Comparison of ENCODE assay signal across 8 cellular contexts in the genomic region with DNA sequence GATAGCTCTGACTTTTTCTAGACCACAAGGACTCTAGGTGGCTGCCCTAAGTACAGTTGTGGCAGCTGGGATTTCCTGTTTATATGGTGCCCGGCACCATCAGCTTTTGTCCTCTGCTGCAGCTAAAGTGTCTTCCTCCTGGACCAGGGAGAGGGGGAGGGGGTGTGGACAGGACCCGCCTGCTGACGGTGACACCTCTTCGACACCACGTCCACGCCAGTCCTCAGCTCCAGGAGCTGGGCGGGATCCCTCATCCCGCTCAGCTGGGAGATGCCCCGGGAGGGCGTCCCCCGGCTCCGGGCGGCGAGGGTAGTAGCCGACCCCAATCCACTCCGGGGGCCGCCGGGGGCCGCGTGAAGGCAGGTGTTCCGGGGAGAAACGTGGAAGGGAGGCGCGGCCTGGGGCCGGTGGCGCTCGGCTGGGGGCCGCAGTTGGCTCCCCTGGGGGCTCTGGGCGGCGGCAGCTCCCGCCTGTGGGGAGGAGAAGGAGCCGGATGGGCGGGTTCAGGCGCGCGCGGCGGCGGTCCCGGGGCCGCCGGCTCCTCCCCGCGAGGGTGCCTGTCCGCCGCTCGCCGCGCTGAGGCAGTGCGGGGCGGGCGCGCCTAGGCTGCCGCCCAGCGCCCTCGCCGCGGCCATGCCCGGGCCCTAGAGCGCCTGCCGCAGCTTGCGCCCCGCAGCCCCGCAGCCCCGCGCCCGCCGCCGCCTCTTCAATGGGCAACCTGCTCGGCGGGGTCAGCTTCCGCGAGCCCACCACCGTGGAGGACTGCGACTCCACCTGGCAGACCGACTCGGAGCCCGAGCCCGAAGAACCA. TPM values are rescaled to one million over a fixed set of nuclear protein-coding genes. Genes with fewer than 3 reads are reported as not detected.
A peak's percentile ranks its signal among the peaks of the same experiment; 100 is the strongest.
DNase-seq lines count a peak whose midpoint lies in the region; ATAC-seq and TF ChIP-seq lines count a peak whose summit lies in the region.

A gene (plus strand): TSS at position 584 of the 811 bp plus-strand sequence. CDS start 126 bp downstream, at position 710.

- intact Hi-C loops in left ventricle myocardium inferior (cut with micrococcal nuclease) = loop anchor here (5.0 kb wide), 1 partner anchor 36 kb away; no protein-coding TSS in a partner anchor
- intact Hi-C loops in prostate gland (cut with DNase I) = loop anchor here (2.0 to 5.0 kb wide), 2 partner anchors 59 to 130 kb away; no protein-coding TSS in a partner anchor

- H3K4me1 ChIP-seq in left ventricle myocardium inferior (peaks cover 60% of the 10 kb centered on the region), prostate gland (replicated peaks) (no peaks in the 10 kb centered on the region), urinary bladder (ENCODE audit: insufficient read depth) (no peaks in the 10 kb centered on the region)

- peaks cover 4% of the 10 kb centered on the region for H3K36me3 Mint-ChIP-seq in T-cell

- in situ Hi-C loops in GM13976 (cut with MboI; ENCODE audit: low sequenced_read_pairs, unreplicated experiment) = no loop called here

- H3K27me3 ChIP-seq in left ventricle myocardium inferior (ENCODE audit: low read depth) (no peaks in the 10 kb centered on the region), prostate gland (replicated peaks; ENCODE audit: insufficient read depth) (no peaks in the 10 kb centered on the region)

- peak within 1 kb of the TSS; percentile 77 to 82 (median 79) for H3K4me3 Mint-ChIP-seq in T-cell

- under 1% methylated on average over 54 of the region's 79 CpGs for WGBS in prostate gland
- WGBS in urinary bladder = under 1% methylated on average over 79 of the region's 79 CpGs

- peak; percentile 87 for ATAC-seq in HG02759 (IDR thresholded peaks at IDR 0.05; ENCODE audit: unreplicated experiment)
- ATAC-seq in T-cell (replicated peaks in 1 of 4) = peak; percentile 91 to 95 (median 93)

- POLR2A ChIA-PET in T-cell (lab: Charles Lee) = no interaction called here

- no peaks in the 10 kb centered on the region for H3K27me3 Mint-ChIP-seq in T-cell

- CTCF ChIA-PET in T-cell (lab: Charles Lee) = interaction anchor here (0.6 to 1.0 kb wide), 6 partner anchors 13 to 98 kb away, joined by 3 to 7 read pairs (median 3); no protein-coding TSS in a partner anchor

- H3K27ac ChIP-seq in left ventricle myocardium inferior (replicated peaks) (peak within 1 kb of the TSS; percentile 96), prostate gland (peak within 1 kb of the TSS; percentile 87 to 89), urinary bladder (ENCODE audit: low read depth) (peak within 1 kb of the TSS; percentile 84)

- peak; percentile 87 for DNase-seq in GM13976 (ENCODE audit: low spot score)
- DNase-seq in NCI-H1417 treated with DMSO at 0.1 percent for 48 hours (lab: John Stamatoyannopoulos, UW) = peak; percentile 60
- peak; percentile 42 to 74 (median 61) for DNase-seq in T-cell
- DNase-seq in amniotic epithelial cell (ENCODE audit: low read depth) = peak; percentile 55
- peak; percentile 84 for DNase-seq in left ventricle myocardium inferior
- peak; percentile 74 for DNase-seq in prostate gland (ENCODE audit: low spot score)

- H3K36me3 ChIP-seq in left ventricle myocardium inferior = no peaks in the 10 kb centered on the region
- H3K36me3 ChIP-seq in prostate gland = no peaks in the 10 kb centered on the region
- no peaks in the 10 kb centered on the region for H3K36me3 ChIP-seq in urinary bladder (ENCODE audit: insufficient read depth)

- peak; percentile 48 for TF ChIP-seq POLR2A in prostate gland (IDR thresholded peaks at IDR 0.05)

- H3K4me3 ChIP-seq in left ventricle myocardium inferior = peak within 1 kb of the TSS; percentile 83
- H3K4me3 ChIP-seq in prostate gland = peak within 1 kb of the TSS; percentile 69 to 76
- H3K4me3 ChIP-seq in urinary bladder (ENCODE audit: low read depth, low read length) = peak within 1 kb of the TSS; percentile 95

- H3K27ac Mint-ChIP-seq in T-cell = peak within 1 kb of the TSS; percentile 90 to 93

- no peaks in the 10 kb centered on the region for H3K9me3 ChIP-seq in left ventricle myocardium inferior (replicated peaks)
- H3K9me3 ChIP-seq in prostate gland = no peaks in the 10 kb centered on the region

- H3K4me1 Mint-ChIP-seq in T-cell = peaks cover 39 to 46% (median 44%) of the 10 kb centered on the region in 3 donors

- TF ChIP-seq CTCF in GM13976 (IDR thresholded peaks at IDR 0.05; ENCODE audit: borderline replicate concordance, control extremely low read depth, extremely low read depth, insufficient read depth, missing control alignments) (peak; percentile 26), left ventricle myocardium inferior (IDR thresholded peaks at IDR 0.05; ENCODE audit: borderline replicate concordance) (peak; percentile 50), prostate gland (IDR thresholded peaks at IDR 0.05) (peak in 2 of 4 experiments; percentile 18 to 32)

- no peaks in the 10 kb centered on the region for H3K9me3 Mint-ChIP-seq in T-cell

RNA-seq across cellular contexts. Expression of the gene that starts here (rescaled TPM):
- total RNA-seq in T-cell = 10 to 100 TPM in 1 of 5 donors, 1 to 10 TPM in 4; 7.3 to 10.0 (median 8.2) TPM
- total RNA-seq in left ventricle myocardium inferior = 7.1 TPM
- total RNA-seq in prostate gland = 10 to 100 TPM; 18.4 to 20.4 TPM
- 29.7 TPM for total RNA-seq in urinary bladder
- polyA plus RNA-seq in urinary bladder = 7.3 TPM

Comparison
In these comparisons a context has a peak if more than half of its experiments do, and no peak if none do; other contexts are left out.
1. Peak in every context shown above with its lines: DNase-seq, ATAC-seq, H3K4me3 ChIP-seq and H3K27ac ChIP-seq.